8 cellular contexts compared by ENCODE assay signal in the genomic region with DNA sequence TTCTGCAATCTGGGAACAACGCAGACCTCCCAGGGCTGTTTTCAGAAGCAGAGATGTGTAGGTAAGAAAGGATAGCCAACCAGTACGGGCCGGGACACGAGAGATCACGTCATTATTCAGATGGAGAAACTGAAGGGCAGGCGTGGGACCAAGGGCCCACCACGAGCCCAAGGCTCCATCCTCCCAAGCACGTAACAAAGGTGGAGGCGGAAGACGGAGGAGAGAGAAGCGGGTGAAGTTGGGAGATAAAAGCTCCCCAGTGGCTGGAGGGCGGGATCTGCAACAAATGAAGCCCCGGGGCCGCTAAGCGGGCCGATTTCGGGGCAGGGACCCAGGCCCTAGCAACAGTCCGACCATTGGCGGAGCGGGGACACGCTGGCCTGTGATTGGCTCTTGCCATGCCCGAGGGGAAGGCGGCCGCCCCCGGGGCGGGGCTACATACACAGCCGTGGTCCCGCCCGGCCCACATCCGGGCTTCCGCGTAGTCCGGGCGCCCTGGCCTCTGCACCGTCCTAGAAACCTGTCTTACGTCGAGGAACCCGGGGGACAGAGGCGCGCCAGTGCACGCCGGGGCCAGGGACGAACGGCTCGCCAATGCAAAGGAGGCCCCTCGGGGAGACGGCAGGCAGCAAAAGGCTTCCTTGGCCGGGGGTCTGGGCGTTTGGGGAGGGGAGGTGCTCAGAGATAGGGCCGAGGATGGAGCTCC. TPM values are rescaled to one million over a fixed set of nuclear protein-coding genes. Genes with fewer than 3 reads are reported as not detected.
DNase-seq lines count a peak whose midpoint lies in the region; ATAC-seq and TF ChIP-seq lines count a peak whose summit lies in the region.

No MANE protein-coding gene starts in this region.

- TF ChIP-seq CTCF in CD14-positive monocyte (IDR thresholded peaks at IDR 0.05) (no peak), lower leg skin (IDR thresholded peaks at IDR 0.05) (no peak)

- H3K4me1 Mint-ChIP-seq in CD14-positive monocyte = peaks cover 26% of the 10 kb centered on the region

- peak overlapping the region; percentile 61 for H3K4me3 ChIP-seq in lower leg skin (ENCODE audit: low read depth, poor library complexity, severe bottlenecking)

- peak overlapping the region; percentile 95 to 99 for H3K4me3 Mint-ChIP-seq in CD14-positive monocyte

- ATAC-seq in GM19395 (IDR thresholded peaks at IDR 0.05; ENCODE audit: unreplicated experiment) = peak; percentile 90
- ATAC-seq in HG03558 (IDR thresholded peaks at IDR 0.05; ENCODE audit: extremely low read depth, unreplicated experiment) = peak; percentile 86

- WGBS in lower leg skin, 2 donors = 0 to 1% methylated on average over 43 to 50 of the region's 50 CpGs

- no peaks in the 10 kb centered on the region for H3K27me3 Mint-ChIP-seq in CD14-positive monocyte (ENCODE audit: low read depth in 3 of 3)

- H3K9me3 Mint-ChIP-seq in CD14-positive monocyte = peaks cover 0 to 6% (median 0%) of the 10 kb centered on the region in 7 donors

- DNase-seq in CD14-positive monocyte (ENCODE audit: low spot score) (peak; percentile 93), NCI-H748 treated with DMSO at 0.1 percent for 48 hours (lab: John Stamatoyannopoulos, UW) (peak; percentile 96), dermis microvascular lymphatic vessel endothelial cell (ENCODE audit: low read depth in 2 of 2) (peak; percentile 88 to 97), lower leg skin (ENCODE audit: low spot score in 2 of 2) (peak; percentile 95 to 99)
- DNase-seq in activated CD4-positive, alpha-beta T cell treated with anti-CD3 and anti-CD28 coated beads, Interleukin-2, amount 50 U/mL, for 4 hours = peak; percentile 91
- DNase-seq in stimulated activated CD4-positive, alpha-beta T cell treated with anti-CD3 and anti-CD28 coated beads, Interleukin-4, amount 100 ng/mL, for 48 hours (ENCODE audit: low read depth in 2 of 2) = peak; percentile 85 to 94

- peak overlapping the region; percentile 92 to 97 (median 94) for H3K27ac Mint-ChIP-seq in CD14-positive monocyte

- peaks cover 0 to 10% of the 10 kb centered on the region in 2 donors for H3K36me3 Mint-ChIP-seq in CD14-positive monocyte

- intact Hi-C loops in CD14-positive monocyte (cut with micrococcal nuclease) (loop anchor here (2.0 to 10.0 kb wide), 2 partner anchors 41 to 143 kb away; a partner anchor contains a TSS), lower leg skin (cut with DNase I; ENCODE audit: low total_unique reads) (no loop called here)

- peak in 1 of 2 donors; percentile 41 for TF ChIP-seq POLR2A in lower leg skin (IDR thresholded peaks at IDR 0.05)

RNA-seq across cellular contexts. Expression of a gene that starts 15.5 kb away (rescaled TPM):
- 1 to 10 TPM; 8.3 to 8.9 TPM for polyA plus RNA-seq in CD14-positive monocyte
- 72.3 and 134 TPM in 2 replicates for total RNA-seq in dermis microvascular lymphatic vessel endothelial cell
- total RNA-seq in lower leg skin = 1,000 to 10,000 TPM; 1,628 to 3,756 (median 2,658) TPM

RNA-seq across cellular contexts. Expression of a gene that starts 40.9 kb away (rescaled TPM):
- polyA plus RNA-seq in CD14-positive monocyte = 10 to 100 TPM in 1 of 2 donors, 1 to 10 TPM in 1; 6.9 to 12.2 TPM
- total RNA-seq in dermis microvascular lymphatic vessel endothelial cell (84.6 and 122 TPM in 2 replicates), lower leg skin (10 to 100 TPM; 46.5 to 64.5 (median 56.4) TPM)

Comparison
In these comparisons a context has a peak if more than half of its experiments do, and no peak if none do; other contexts are left out.
1. Peak in every context shown above with its lines: DNase-seq, ATAC-seq and H3K4me3 ChIP-seq.
2. RNA of a gene that starts 15.5 kb away (total RNA-seq): 1,628 to 3,756 TPM in lower leg skin; 72.3 to 134 TPM in dermis microvascular lymphatic vessel endothelial cell; every median in the first group is over 10 times any median in the second.